Comparison of ENCODE assay signal across 8 cellular contexts in genomic region chr16:15672127-15672513, GRCh38. TPM values are rescaled to one million over a fixed set of nuclear protein-coding genes. Genes with fewer than 3 reads are reported as not detected.
DNase-seq lines count a peak whose midpoint lies in the region; ATAC-seq and TF ChIP-seq lines count a peak whose summit lies in the region.
"Not testable (repeated sequence)": the region's sequence is repeated elsewhere in the genome, so short reads cannot be mapped to it uniquely, and the experiment has no call there.

No MANE protein-coding gene starts in this region.

- H3K27ac ChIP-seq in CD4-positive, CD25-positive, alpha-beta regulatory T cell (ENCODE audit: insufficient read depth, low read length, poor library complexity, severe bottlenecking), result peak overlapping the region; percentile 92
- peak overlapping the region; percentile 41 for H3K27ac ChIP-seq in PC-9
- H3K27ac ChIP-seq in mammary epithelial cell (ENCODE audit: insufficient read depth, low read depth, low read length), result peak overlapping the region; percentile 98
- H3K27ac ChIP-seq in foreskin keratinocyte, result peak overlapping the region; percentile 73
- peak overlapping the region; percentile 54 to 94 for H3K27ac ChIP-seq in lung (ENCODE audit: low read depth in 1 of 2, low read length in 1 of 2)
- H3K27ac ChIP-seq in sigmoid colon, result peak overlapping the region; percentile 78 to 88 (median 86)
- peak overlapping the region; percentile 57 to 77 (median 73) for H3K27ac ChIP-seq in thyroid gland

- DNase-seq in CD4-positive, CD25-positive, alpha-beta regulatory T cell; PC-9; activated T-cell treated with anti-CD3 and anti-CD28 coated beads, Interleukin-2, amount 50 U/mL, for 72 hours; mammary epithelial cell; foreskin keratinocyte; lung (ENCODE audit: low spot score); sigmoid colon; thyroid gland: not testable (repeated sequence)

- not testable (repeated sequence) for H3K9me3 ChIP-seq in CD4-positive, CD25-positive, alpha-beta regulatory T cell (ENCODE audit: control insufficient read depth in 2 of 2, low read length in 2 of 2); PC-9 (ENCODE audit: insufficient read depth, low read depth); mammary epithelial cell (replicated peaks; ENCODE audit: insufficient read depth, low read length); lung (ENCODE audit: control insufficient read depth in 2 of 2, insufficient read depth in 1 of 2, low read length in 1 of 2); sigmoid colon; thyroid gland

- intact Hi-C loops in PC-9 (cut with micrococcal nuclease; ENCODE audit: unreplicated experiment); sigmoid colon (cut with DNase I); thyroid gland (cut with DNase I): not testable (repeated sequence)
- intact Hi-C loops in mammary epithelial cell (cut with micrococcal nuclease), result loop anchor here (1.0 kb wide), 2 partner anchors 22 to 30 kb away; partner anchors contain the start of gene NDE1

- H3K36me3 ChIP-seq in CD4-positive, CD25-positive, alpha-beta regulatory T cell (ENCODE audit: control insufficient read depth, insufficient read depth, low read length), result peaks cover 43% of the 10 kb centered on the region
- H3K36me3 ChIP-seq in PC-9 (ENCODE audit: low read depth) (peaks cover 23% of the 10 kb centered on the region; the same call in 1 of the 2 replicates), lung (ENCODE audit: control insufficient read depth in 2 of 2, insufficient read depth in 2 of 2, low read length in 2 of 2) (peaks cover 4 to 13% of the 10 kb centered on the region in 2 donors), sigmoid colon (peaks cover 12 to 43% (median 22%) of the 10 kb centered on the region in 4 donors), thyroid gland (peaks cover 3 to 17% of the 10 kb centered on the region in 2 donors)
- not testable (repeated sequence) for H3K36me3 ChIP-seq in mammary epithelial cell (ENCODE audit: insufficient read depth, low read length)

- not testable (repeated sequence) for TF ChIP-seq CTCF in PC-9 (conservative IDR thresholded peaks at IDR 0.05); mammary epithelial cell (conservative IDR thresholded peaks at IDR 0.05 in 1 of 2, IDR thresholded peaks at IDR 0.05 in 1 of 2; ENCODE audit: extremely low read depth in 1 of 2, insufficient read depth in 1 of 2, low read depth in 1 of 2, low read length in 2 of 2); foreskin keratinocyte (conservative IDR thresholded peaks at IDR 0.05); lung (IDR thresholded peaks at IDR 0.05; ENCODE audit: control extremely low read depth, extremely low read depth); sigmoid colon (IDR thresholded peaks at IDR 0.05); thyroid gland (IDR thresholded peaks at IDR 0.05)

- peak overlapping the region; percentile 94 to 96 (median 96) for H3K27ac Mint-ChIP-seq in CD4-positive, CD25-positive, alpha-beta regulatory T cell
- peak overlapping the region; percentile 90 for H3K27ac Mint-ChIP-seq in activated T-cell treated with anti-CD3 and anti-CD28 coated beads, Interleukin-2, amount 50 U/mL, for 72 hours

- POLR2A ChIA-PET in PC-9 (lab: Charles Lee; ENCODE audit: unreplicated experiment), result interaction anchor here (0.6 kb wide), 1 partner anchor 24 kb away, joined by 7 read pairs; no protein-coding TSS in a partner anchor

- not testable (repeated sequence) for H3K9me3 Mint-ChIP-seq in CD4-positive, CD25-positive, alpha-beta regulatory T cell; activated T-cell treated with anti-CD3 and anti-CD28 coated beads, Interleukin-2, amount 50 U/mL, for 72 hours

- ATAC-seq in CD4-positive, CD25-positive, alpha-beta regulatory T cell (ENCODE audit: low read depth in 2 of 2); lung (ENCODE audit: insufficient read depth, low FRiP score): not testable (repeated sequence)
- peak in 1 of 2 donors; percentile 7 for ATAC-seq in activated T-cell treated with anti-CD3 and anti-CD28 coated beads, Interleukin-2, amount 50 U/mL, for 72 hours (replicated peaks in 1 of 2)
- ATAC-seq in foreskin keratinocyte, result peak; percentile 13

- peaks cover 31% of the 10 kb centered on the region for H3K36me3 Mint-ChIP-seq in CD4-positive, CD25-positive, alpha-beta regulatory T cell
- peaks cover 4 to 37% of the 10 kb centered on the region in 2 donors for H3K36me3 Mint-ChIP-seq in activated T-cell treated with anti-CD3 and anti-CD28 coated beads, Interleukin-2, amount 50 U/mL, for 72 hours (ENCODE audit: insufficient read depth in 2 of 2)

- not testable (repeated sequence) for TF ChIP-seq POLR2A in sigmoid colon (IDR thresholded peaks at IDR 0.05); thyroid gland (IDR thresholded peaks at IDR 0.05)

- not testable (repeated sequence) for H4K20me1 ChIP-seq in PC-9 (ENCODE audit: insufficient read depth); mammary epithelial cell (ENCODE audit: insufficient read depth, low read length)

- H2AFZ ChIP-seq in PC-9; mammary epithelial cell (ENCODE audit: low read depth, low read length): not testable (repeated sequence)

- not testable (repeated sequence) for H3K27me3 Mint-ChIP-seq in CD4-positive, CD25-positive, alpha-beta regulatory T cell; activated T-cell treated with anti-CD3 and anti-CD28 coated beads, Interleukin-2, amount 50 U/mL, for 72 hours (ENCODE audit: low read depth)

- BruUV-seq in PC-9 (replicated peaks; lab: Mats Ljungman, UMichigan); mammary epithelial cell (replicated peaks; lab: Mats Ljungman, UMichigan): not testable (repeated sequence)

- H3K9ac ChIP-seq in mammary epithelial cell (ENCODE audit: insufficient read depth, low read length), result peak overlapping the region; percentile 84

- dilution Hi-C loops in mammary epithelial cell (cut with HindIII; ENCODE audit: low sequenced_read_pairs), result not testable (repeated sequence)

- WGBS in mammary epithelial cell (ENCODE audit: low coverage, missing lambda C conversion rate), result 85% methylated on average over 6 of the region's 10 CpGs
- WGBS in lung, 2 donors, result 76 to 85% methylated on average over 10 of the region's 10 CpGs
- 91 to 92% methylated on average over 10 of the region's 10 CpGs for WGBS in sigmoid colon, 2 donors
- 91 to 95% methylated on average over 10 of the region's 10 CpGs for WGBS in thyroid gland, 2 donors

- H3K4me1 ChIP-seq in CD4-positive, CD25-positive, alpha-beta regulatory T cell (ENCODE audit: control insufficient read depth, insufficient read depth, low read length, poor library complexity, severe bottlenecking), result peaks cover 21% of the 10 kb centered on the region
- H3K4me1 ChIP-seq in PC-9 (replicated peaks; ENCODE audit: insufficient read depth), result peaks cover 22% of the 10 kb centered on the region
- peaks cover 43% of the 10 kb centered on the region for H3K4me1 ChIP-seq in mammary epithelial cell (ENCODE audit: insufficient read depth, low read length)
- peaks cover 11% of the 10 kb centered on the region for H3K4me1 ChIP-seq in foreskin keratinocyte
- H3K4me1 ChIP-seq in lung (ENCODE audit: control insufficient read depth in 2 of 2, insufficient read depth in 2 of 2, low read length in 2 of 2); thyroid gland: not testable (repeated sequence)
- H3K4me1 ChIP-seq in sigmoid colon, result peaks cover 0 to 23% (median 19%) of the 10 kb centered on the region in 4 donors

- CTCF ChIA-PET in PC-9 (lab: Charles Lee), result interaction anchor here (0.6 kb wide), 2 partner anchors 19 to 57 kb away, joined by 3 to 8 read pairs; no protein-coding TSS in a partner anchor
- CTCF ChIA-PET in mammary epithelial cell (lab: Charles Lee; ENCODE audit: low non-redundant PET), result not testable (repeated sequence)

- H3F3A ChIP-seq in PC-9 (ENCODE audit: insufficient read depth, low read depth), result peaks cover 34% of the 10 kb centered on the region

- H3K4me3 Mint-ChIP-seq in CD4-positive, CD25-positive, alpha-beta regulatory T cell, result peak overlapping the region in 1 of 4 donors; percentile 38
- H3K4me3 Mint-ChIP-seq in activated T-cell treated with anti-CD3 and anti-CD28 coated beads, Interleukin-2, amount 50 U/mL, for 72 hours, result peak overlapping the region; percentile 18 to 57

- H3K9me2 ChIP-seq in PC-9 (ENCODE audit: insufficient read depth), result not testable (repeated sequence)

- H3K4me2 ChIP-seq in PC-9 (peak overlapping the region; percentile 35), mammary epithelial cell (ENCODE audit: insufficient read depth, low read depth, low read length) (peak overlapping the region; percentile 42)

- peaks cover 6 to 64% (median 33%) of the 10 kb centered on the region in 4 donors for H3K4me1 Mint-ChIP-seq in CD4-positive, CD25-positive, alpha-beta regulatory T cell
- peaks cover 33% of the 10 kb centered on the region for H3K4me1 Mint-ChIP-seq in activated T-cell treated with anti-CD3 and anti-CD28 coated beads, Interleukin-2, amount 50 U/mL, for 72 hours (ENCODE audit: low read depth)

- H3K27me3 ChIP-seq in CD4-positive, CD25-positive, alpha-beta regulatory T cell (ENCODE audit: control insufficient read depth, insufficient read depth, low read length); PC-9 (ENCODE audit: insufficient read depth, low read depth); mammary epithelial cell (ENCODE audit: insufficient read depth, low read length); foreskin keratinocyte; lung (ENCODE audit: control insufficient read depth, insufficient read depth); sigmoid colon; thyroid gland: not testable (repeated sequence)

- not testable (repeated sequence) for H3K4me3 ChIP-seq in CD4-positive, CD25-positive, alpha-beta regulatory T cell (ENCODE audit: low read depth, low read length); PC-9; mammary epithelial cell (replicated peaks in 1 of 3; ENCODE audit: insufficient read depth in 1 of 3, low read depth in 2 of 3, low read length in 3 of 3); lung; thyroid gland (replicated peaks in 1 of 3)
- peak overlapping the region in 1 of 4 donors; percentile 8 for H3K4me3 ChIP-seq in sigmoid colon

- in situ Hi-C loops in mammary epithelial cell (cut with MboI; ENCODE audit: low sequenced_read_pairs in 2 of 2), result not testable (repeated sequence)

- not testable (repeated sequence) for TF ChIP-seq EP300 in sigmoid colon (IDR thresholded peaks at IDR 0.05)

- H3K79me2 ChIP-seq in PC-9 (ENCODE audit: low read depth) (peaks cover 18% of the 10 kb centered on the region; the same call in 1 of the 2 replicates), mammary epithelial cell (ENCODE audit: insufficient read depth, low read length) (peaks cover 52% of the 10 kb centered on the region)

RNA-seq across cellular contexts. Expression of gene NDE1, which starts 22.1 kb away (rescaled TPM):
- 146 TPM for total RNA-seq in CD4-positive, CD25-positive, alpha-beta regulatory T cell
- 10 to 100 TPM; 32.5 to 44.6 (median 42.5) TPM for polyA plus RNA-seq in CD4-positive, CD25-positive, alpha-beta regulatory T cell
- 114 and 119 TPM in 2 replicates for total RNA-seq in PC-9 (2021)
- 100 to 1,000 TPM; 106 to 122 TPM for total RNA-seq in activated T-cell treated with anti-CD3 and anti-CD28 coated beads, Interleukin-2, amount 50 U/mL, for 72 hours
- 100 to 1,000 TPM in 1 of 2 donors, 10 to 100 TPM in 1; 53.3 to 120 TPM for total RNA-seq in mammary epithelial cell
- polyA plus RNA-seq in mammary epithelial cell, result 36.1 TPM
- 67.1 TPM for polyA minus RNA-seq in mammary epithelial cell
- total RNA-seq in foreskin keratinocyte, result 66.5 and 74.9 TPM in 2 replicates
- 23.4 and 28.4 TPM in 2 replicates for polyA plus RNA-seq in foreskin keratinocyte
- 10 to 100 TPM; 29.8 to 46.8 TPM for total RNA-seq in lung
- 10 to 100 TPM in 1 of 2 donors, 1 to 10 TPM in 1; 7.4 to 15.3 TPM for polyA plus RNA-seq in lung
- 10 to 100 TPM; 27.1 to 86.1 (median 35.3) TPM for total RNA-seq in sigmoid colon
- polyA plus RNA-seq in sigmoid colon, result 10 to 100 TPM; 11.3 to 29.3 (median 13.8) TPM
- total RNA-seq in thyroid gland, result 10 to 100 TPM in 3 of 4 donors, 1 to 10 TPM in 1; 7.7 to 21.3 (median 14.7) TPM

RNA-seq across cellular contexts. Expression of gene MARF1, which starts 29.2 kb away (rescaled TPM):
- 208 TPM for total RNA-seq in CD4-positive, CD25-positive, alpha-beta regulatory T cell
- polyA plus RNA-seq in CD4-positive, CD25-positive, alpha-beta regulatory T cell, result 10 to 100 TPM; 13.7 to 21.6 (median 17.0) TPM
- total RNA-seq in PC-9 (2021) (68.1 and 69.4 TPM in 2 replicates), mammary epithelial cell (10 to 100 TPM; 17.0 to 36.4 TPM), foreskin keratinocyte (16.9 and 18.4 TPM in 2 replicates), lung (10 to 100 TPM; 65.1 to 72.1 TPM), sigmoid colon (10 to 100 TPM; 43.8 to 76.7 (median 54.8) TPM), thyroid gland (10 to 100 TPM; 50.7 to 55.5 (median 53.1) TPM)
- 10 to 100 TPM; 74.3 TPM for total RNA-seq in activated T-cell treated with anti-CD3 and anti-CD28 coated beads, Interleukin-2, amount 50 U/mL, for 72 hours
- polyA plus RNA-seq in mammary epithelial cell (7.6 TPM), foreskin keratinocyte (6.8 TPM in 2 replicates), lung (10 to 100 TPM; 18.0 to 18.8 TPM), sigmoid colon (10 to 100 TPM; 13.8 to 25.1 (median 13.9) TPM)
- 41.3 TPM for polyA minus RNA-seq in mammary epithelial cell

Comparison
In these comparisons a context has a peak if more than half of its experiments do, and no peak if none do; other contexts are left out.
1. H3K27ac ChIP-seq: peak in every context shown above with its lines; median percentile 98 in mammary epithelial cell; 92 in CD4-positive, CD25-positive, alpha-beta regulatory T cell; 86 in sigmoid colon; 74 in lung; 73 in foreskin keratinocyte; 73 in thyroid gland; 41 in PC-9.